8 cellular contexts compared by ENCODE assay signal in the genomic region with DNA sequence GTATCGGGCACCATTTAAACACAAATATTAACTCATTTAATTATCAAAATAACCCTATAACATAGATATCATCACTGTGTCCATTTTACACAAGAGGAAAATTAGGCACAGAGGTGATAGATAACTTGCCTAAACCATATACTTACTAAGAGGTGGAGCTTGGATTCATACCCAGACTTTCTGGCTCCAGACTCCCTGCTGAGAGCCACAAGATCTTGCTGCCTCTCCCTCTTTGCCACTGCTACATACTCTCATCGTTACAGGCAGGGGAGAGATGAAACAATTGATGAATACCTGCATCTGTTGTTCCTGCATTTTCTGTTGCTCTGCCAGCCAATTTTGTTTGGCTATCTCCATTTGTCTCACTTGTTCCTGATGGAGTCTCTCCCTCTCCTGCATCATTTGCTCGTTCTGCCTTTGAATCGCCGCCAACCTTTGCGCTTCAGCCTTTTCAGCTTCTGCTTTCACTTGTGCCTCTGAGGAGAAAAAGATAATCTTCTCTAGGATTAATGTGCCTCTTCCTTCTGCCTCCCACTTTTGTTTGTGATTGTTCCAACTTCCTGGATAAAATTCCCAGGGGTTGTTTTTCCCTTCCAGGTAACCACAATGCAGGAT. TPM values are rescaled to one million over a fixed set of nuclear protein-coding genes. Genes with fewer than 3 reads are reported as not detected.
DNase-seq lines count a peak whose midpoint lies in the region; ATAC-seq and TF ChIP-seq lines count a peak whose summit lies in the region.

No MANE protein-coding gene starts in this region.

- H3K4me3 Mint-ChIP-seq in central memory CD8-positive, alpha-beta T cell = peak overlapping the region; percentile 43

- peaks cover 2% of the 10 kb centered on the region for H3K9me3 Mint-ChIP-seq in central memory CD8-positive, alpha-beta T cell

- TF ChIP-seq CTCF in omental fat pad (IDR thresholded peaks at IDR 0.05) = no peak

- no peak for ATAC-seq in central memory CD8-positive, alpha-beta T cell (replicated peaks; ENCODE audit: extremely low read depth, poor library complexity, severe bottlenecking)
- ATAC-seq in omental fat pad (ENCODE audit: low FRiP score) = peak; percentile 49

- no peaks in the 10 kb centered on the region for H3K27me3 Mint-ChIP-seq in central memory CD8-positive, alpha-beta T cell

- peaks cover 61% of the 10 kb centered on the region for H3K4me1 Mint-ChIP-seq in central memory CD8-positive, alpha-beta T cell

- H3K27ac Mint-ChIP-seq in central memory CD8-positive, alpha-beta T cell (ENCODE audit: low read depth) = peak overlapping the region; percentile 61

- peaks cover 59% of the 10 kb centered on the region for H3K36me3 Mint-ChIP-seq in central memory CD8-positive, alpha-beta T cell (ENCODE audit: insufficient read depth)

- DNase-seq in DMS153 (lab: John Stamatoyannopoulos, UW) = peak; percentile 71
- peak; percentile 33 for DNase-seq in NCI-H128 (lab: John Stamatoyannopoulos, UW; ENCODE audit: unreplicated experiment)
- no peak for DNase-seq in central memory CD8-positive, alpha-beta T cell (ENCODE audit: low spot score in 2 of 2)
- no peak for DNase-seq in omental fat pad (ENCODE audit: low spot score)
- no peak for DNase-seq in D341Med (ENCODE audit: low spot score)
- DNase-seq in glomerular visceral epithelial cell (ENCODE audit: extremely low spot score) = no peak
- no peak for DNase-seq in pons (ENCODE audit: low spot score)
- no peak for DNase-seq in stimulated activated CD4-positive, alpha-beta T cell treated with anti-CD3 and anti-CD28 coated beads, Interleukin-1b, Interleukin-23, amount 100 ng/mL, for 48 hours

RNA-seq across cellular contexts. Expression of gene GBP5, which starts 10.6 kb away (rescaled TPM):
- total RNA-seq in omental fat pad = 1 to 10 TPM; 2.4 to 9.1 (median 6.6) TPM

Comparison
In these comparisons a context has a peak if more than half of its experiments do, and no peak if none do; other contexts are left out.
1. DNase-seq: peak in DMS153 (single experiment) and NCI-H128 (single experiment); none in central memory CD8-positive, alpha-beta T cell (0 of 2), omental fat pad (single experiment), D341Med (single experiment), glomerular visceral epithelial cell (single experiment), pons (single experiment) and stimulated activated CD4-positive, alpha-beta T cell treated with anti-CD3 and anti-CD28 coated beads, Interleukin-1b, Interleukin-23, amount 100 ng/mL, for 48 hours (single experiment).